Comparison of ENCODE assay signal across 8 cellular contexts in genomic region chrX:11533211-11533651, GRCh38.
DNase-seq lines count a peak whose midpoint lies in the region; ATAC-seq and TF ChIP-seq lines count a peak whose summit lies in the region.

No MANE protein-coding gene starts in this region.

- CTCF ChIA-PET in Calu3 (lab: Charles Lee) (no interaction called here), WTC11 (lab: Charles Lee) (no interaction called here)
- CTCF ChIA-PET in activated naive CD4-positive, alpha-beta T cell treated with anti-CD3 and anti-CD28 coated beads for 36 hours (lab: Charles Lee): no interaction called here

- BruUV-seq in Calu3 (replicated peaks; lab: Mats Ljungman, UMichigan): no TSS peak

- H3K36me3 Mint-ChIP-seq in Calu3 (ENCODE audit: insufficient read depth, unreplicated experiment): no peaks in the 10 kb centered on the region
- no peaks in the 10 kb centered on the region for H3K36me3 Mint-ChIP-seq in WTC11
- H3K36me3 Mint-ChIP-seq in activated naive CD4-positive, alpha-beta T cell treated with anti-CD3 and anti-CD28 coated beads for 36 hours (ENCODE audit: low read depth): no peaks in the 10 kb centered on the region

- H3K4me1 Mint-ChIP-seq in Calu3 (ENCODE audit: low read depth, unreplicated experiment) (no peaks in the 10 kb centered on the region), WTC11 (peaks cover 5% of the 10 kb centered on the region; the same call in 1 of the 2 replicates)
- no peaks in the 10 kb centered on the region for H3K4me1 Mint-ChIP-seq in activated naive CD4-positive, alpha-beta T cell treated with anti-CD3 and anti-CD28 coated beads for 36 hours (ENCODE audit: low read depth)

- no peak overlapping the region for H3K4me3 Mint-ChIP-seq in Calu3 (ENCODE audit: low read depth, unreplicated experiment)
- no peak overlapping the region for H3K4me3 Mint-ChIP-seq in WTC11
- no peak overlapping the region for H3K4me3 Mint-ChIP-seq in activated naive CD4-positive, alpha-beta T cell treated with anti-CD3 and anti-CD28 coated beads for 36 hours

- H3K27ac Mint-ChIP-seq in Calu3 (ENCODE audit: unreplicated experiment) (no peak overlapping the region), WTC11 (no peak overlapping the region)
- H3K27ac Mint-ChIP-seq in activated naive CD4-positive, alpha-beta T cell treated with anti-CD3 and anti-CD28 coated beads for 36 hours: no peak overlapping the region

- TF ChIP-seq CTCF in Calu3 (IDR thresholded peaks at IDR 0.05; ENCODE audit: unreplicated experiment) (peak; percentile 49), WTC11 (IDR thresholded peaks at IDR 0.05) (no peak)

- H3K27me3 Mint-ChIP-seq in Calu3 (ENCODE audit: unreplicated experiment) (peaks cover 9% of the 10 kb centered on the region), WTC11 (ENCODE audit: low read depth) (peaks cover 31% of the 10 kb centered on the region)
- H3K27me3 Mint-ChIP-seq in activated naive CD4-positive, alpha-beta T cell treated with anti-CD3 and anti-CD28 coated beads for 36 hours (ENCODE audit: low read depth): no peaks in the 10 kb centered on the region

- POLR2A ChIA-PET in WTC11 (lab: Charles Lee): no interaction called here

- H3K9me3 Mint-ChIP-seq in Calu3 (ENCODE audit: low read depth, unreplicated experiment): no peaks in the 10 kb centered on the region
- no peaks in the 10 kb centered on the region for H3K9me3 Mint-ChIP-seq in WTC11
- H3K9me3 Mint-ChIP-seq in activated naive CD4-positive, alpha-beta T cell treated with anti-CD3 and anti-CD28 coated beads for 36 hours: no peaks in the 10 kb centered on the region

- intact Hi-C loops in Calu3 (cut with micrococcal nuclease; ENCODE audit: unreplicated experiment): loop anchor here (1.0 to 10.0 kb wide), 4 partner anchors 191 to 1172 kb away; no protein-coding TSS in a partner anchor
- intact Hi-C loops in activated naive CD4-positive, alpha-beta T cell treated with anti-CD3 and anti-CD28 coated beads for 36 hours (cut with micrococcal nuclease): loop anchor here (1.0 to 10.0 kb wide), 10 partner anchors 191 to 1372 kb away; partner anchors contain the start of gene TLR8

- DNase-seq in Calu3: no peak
- DNase-seq in GM19240 (ENCODE audit: insufficient read length, low spot score): peak; percentile 15
- DNase-seq in NCI-H2171 treated with DMSO at 0.1 percent for 48 hours (lab: John Stamatoyannopoulos, UW): peak; percentile 79
- no peak for DNase-seq in WTC11 (ENCODE audit: low spot score)
- peak; percentile 66 for DNase-seq in glomerular visceral epithelial cell (ENCODE audit: extremely low spot score)
- DNase-seq in pulmonary artery endothelial cell (ENCODE audit: low read depth, low spot score): peak; percentile 48
- no peak for DNase-seq in activated naive CD4-positive, alpha-beta T cell treated with anti-CD3 and anti-CD28 coated beads for 36 hours

- peak; percentile 88 for ATAC-seq in HG03175 (IDR thresholded peaks at IDR 0.05; ENCODE audit: unreplicated experiment)
- ATAC-seq in WTC11: peak; percentile 71

TF ChIP-seq in WTC11, 78 proteins besides CTCF, POLR2A, EP300 and RAD21:
- TF ChIP-seq JUN (CRISPR knock-in tag; IDR thresholded peaks at IDR 0.05): no peak
- no peak for TF ChIP-seq NFATC4 (CRISPR knock-in tag; IDR thresholded peaks at IDR 0.05)
- no peak for TF ChIP-seq MXD4 (CRISPR knock-in tag; IDR thresholded peaks at IDR 0.05; ENCODE audit: borderline replicate concordance)
- no peak for TF ChIP-seq RORB (CRISPR knock-in tag; IDR thresholded peaks at IDR 0.05)
- TF ChIP-seq, protein P1, sequence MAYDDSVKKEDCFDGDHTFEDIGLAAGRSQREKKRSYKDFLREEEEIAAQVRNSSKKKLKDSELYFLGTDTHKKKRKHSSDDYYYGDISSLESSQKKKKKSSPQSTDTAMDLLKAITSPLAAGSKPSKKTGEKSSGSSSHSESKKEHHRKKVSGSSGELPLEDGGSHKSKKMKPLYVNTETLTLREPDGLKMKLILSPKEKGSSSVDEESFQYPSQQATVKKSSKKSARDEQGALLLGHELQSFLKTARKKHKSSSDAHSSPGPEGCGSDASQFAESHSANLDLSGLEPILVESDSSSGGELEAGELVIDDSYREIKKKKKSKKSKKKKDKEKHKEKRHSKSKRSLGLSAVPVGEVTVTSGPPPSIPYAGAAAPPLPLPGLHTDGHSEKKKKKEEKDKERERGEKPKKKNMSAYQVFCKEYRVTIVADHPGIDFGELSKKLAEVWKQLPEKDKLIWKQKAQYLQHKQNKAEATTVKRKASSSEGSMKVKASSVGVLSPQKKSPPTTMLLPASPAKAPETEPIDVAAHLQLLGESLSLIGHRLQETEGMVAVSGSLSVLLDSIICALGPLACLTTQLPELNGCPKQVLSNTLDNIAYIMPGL (CRISPR knock-in tag; IDR thresholded peaks at IDR 0.05): no peak
- TF ChIP-seq KAT7 (CRISPR knock-in tag; IDR thresholded peaks at IDR 0.05; ENCODE audit: borderline replicate concordance): no peak

Comparison
In these comparisons a context has a peak if more than half of its experiments do, and no peak if none do; other contexts are left out.
1. DNase-seq: peak in GM19240 (single experiment), NCI-H2171 treated with DMSO at 0.1 percent for 48 hours (single experiment), glomerular visceral epithelial cell (single experiment) and pulmonary artery endothelial cell (single experiment); none in Calu3 (single experiment), WTC11 (single experiment) and activated naive CD4-positive, alpha-beta T cell treated with anti-CD3 and anti-CD28 coated beads for 36 hours (single experiment).